Comparison of ENCODE assay signal across 20 cellular contexts in the genomic region with DNA sequence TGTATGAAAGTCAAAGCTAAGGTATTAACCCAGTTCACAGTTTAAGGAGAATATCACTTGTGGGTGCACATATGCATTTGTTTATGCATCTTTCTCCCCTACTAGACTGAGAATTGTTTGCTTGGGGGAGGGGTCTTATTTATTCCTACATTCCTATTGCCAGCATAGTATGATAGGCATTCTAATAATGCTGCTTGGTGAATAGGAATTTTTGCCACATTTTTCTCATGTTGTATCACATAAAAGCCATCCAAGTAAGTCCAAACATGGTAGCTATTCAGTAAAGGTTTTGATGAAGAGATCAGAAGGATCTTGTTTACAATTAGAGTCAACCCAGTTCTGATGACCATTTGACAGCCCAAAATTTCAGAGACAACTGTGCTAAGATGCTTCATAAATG. TPM values are rescaled to one million over a fixed set of nuclear protein-coding genes. Genes with fewer than 3 reads are reported as not detected.
"Had no signal": no experiment of that assay in that cellular context is flagged by ENCODE, and none has a peak within 500 bp of the region (broad histone marks: within the 10 kb centered on the region; RNA-seq: fewer than 3 reads in every experiment).

No MANE protein-coding gene starts in this region.

- H3K36me3 ChIP-seq: colonic mucosa, esophagus squamous epithelium, gastroesophageal sphincter, neutrophil had no signal

- DNase-seq: colonic mucosa; dermis blood vessel endothelial cell; esophagus squamous epithelium; foreskin fibroblast; glutamatergic neuron; immature natural killer cell; kidney; left colon; left ventricle myocardium superior; naive thymus-derived CD8-positive, alpha-beta T cell; psoas muscle; stimulated activated naive CD4-positive, alpha-beta T cell had no signal

- H3K9me3 ChIP-seq: colonic mucosa, esophagus squamous epithelium, gastroesophageal sphincter, neutrophil, psoas muscle had no signal

- H3K4me3 ChIP-seq: colonic mucosa, esophagus squamous epithelium, gastroesophageal sphincter, lung, psoas muscle, skin epidermis had no signal

- ATAC-seq: gastroesophageal sphincter; left colon; left ventricle myocardium superior; naive thymus-derived CD8-positive, alpha-beta T cell; psoas muscle; sciatic nerve had no signal

- H3K27me3 ChIP-seq: colonic mucosa, esophagus squamous epithelium, gastroesophageal sphincter, neutrophil had no signal

- H3K27ac ChIP-seq: colonic mucosa, esophagus squamous epithelium, gastroesophageal sphincter, neutrophil, psoas muscle, skin epidermis had no signal

- H3K4me1 ChIP-seq: colonic mucosa, esophagus squamous epithelium, gastroesophageal sphincter, psoas muscle had no signal

- FAIRE-seq: kidney, urothelium cell line had no signal

RNA-seq across cellular contexts. Expression of gene ASB9, which starts 48.6 kb away (rescaled TPM):
- total RNA-seq: osteoblast had no signal
- polyA plus RNA-seq: neural cell had no signal
